In the genomic region with DNA sequence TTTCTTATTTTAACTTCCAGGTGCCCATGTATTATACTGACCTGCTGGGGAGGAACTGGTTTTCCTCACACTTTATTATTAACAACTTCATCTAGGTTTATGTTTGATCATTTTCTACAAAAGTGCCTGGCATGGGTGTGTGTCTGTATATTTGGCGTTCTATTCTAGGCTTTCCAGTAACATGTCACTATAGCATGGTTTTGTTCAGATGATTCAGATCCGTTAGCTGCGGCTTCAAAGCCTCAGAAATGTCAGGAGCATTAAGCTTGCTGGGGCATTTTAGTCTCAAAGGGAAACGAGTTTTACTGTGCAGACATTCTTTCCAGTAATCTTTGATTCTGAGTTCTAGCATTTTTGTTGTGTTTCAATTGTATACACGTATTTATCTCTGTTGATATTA, we compare ENCODE assay signal across 8 cellular contexts. TPM values are rescaled to one million over a fixed set of nuclear protein-coding genes. Genes with fewer than 3 reads are reported as not detected.
DNase-seq lines count a peak whose midpoint lies in the region; ATAC-seq and TF ChIP-seq lines count a peak whose summit lies in the region.

No MANE protein-coding gene starts in this region.

- no peak overlapping the region for H3K4me2 ChIP-seq in PC-9

- H3K27me3 ChIP-seq in lower lobe of right lung (ENCODE audit: low read depth) (no peaks in the 10 kb centered on the region), PC-9 (ENCODE audit: insufficient read depth, low read depth) (no peaks in the 10 kb centered on the region)

- peaks cover 4% of the 10 kb centered on the region for H3K27me3 Mint-ChIP-seq in activated naive CD8-positive, alpha-beta T cell treated with anti-CD3 and anti-CD28 coated beads, Interleukin-2, amount 10 ng/mL, durations not matched to agents 7 days and 5 days

- peaks cover 54% of the 10 kb centered on the region for H3K4me1 Mint-ChIP-seq in activated naive CD8-positive, alpha-beta T cell treated with anti-CD3 and anti-CD28 coated beads, Interleukin-2, amount 10 ng/mL, durations not matched to agents 7 days and 5 days

- H3K4me1 ChIP-seq in lower lobe of right lung: peaks cover 68% of the 10 kb centered on the region
- peaks cover 18% of the 10 kb centered on the region for H3K4me1 ChIP-seq in PC-9 (replicated peaks; ENCODE audit: insufficient read depth)

- no TSS peak for BruUV-seq in PC-9 (replicated peaks; lab: Mats Ljungman, UMichigan)

- peak; percentile 3 for ATAC-seq in activated naive CD8-positive, alpha-beta T cell treated with anti-CD3 and anti-CD28 coated beads, Interleukin-2, amount 10 ng/mL, durations not matched to agents 7 days and 5 days (ENCODE audit: low read depth)
- ATAC-seq in lower lobe of right lung (no peak), GM18511 (IDR thresholded peaks at IDR 0.05; ENCODE audit: unreplicated experiment) (no peak), HG03045 (IDR thresholded peaks at IDR 0.05; ENCODE audit: unreplicated experiment) (no peak)

- no peak for TF ChIP-seq CTCF in lower lobe of right lung (IDR thresholded peaks at IDR 0.05)
- TF ChIP-seq CTCF in PC-9 (conservative IDR thresholded peaks at IDR 0.05): no peak

- intact Hi-C loops in lower lobe of right lung (cut with DNase I): no loop called here
- intact Hi-C loops in PC-9 (cut with micrococcal nuclease; ENCODE audit: unreplicated experiment): loop anchor here (5.0 kb wide), 1 partner anchor 133 kb away; no protein-coding TSS in a partner anchor

- H3K9me3 Mint-ChIP-seq in activated naive CD8-positive, alpha-beta T cell treated with anti-CD3 and anti-CD28 coated beads, Interleukin-2, amount 10 ng/mL, durations not matched to agents 7 days and 5 days: no peaks in the 10 kb centered on the region

- H3K4me3 ChIP-seq in lower lobe of right lung: peak overlapping the region; percentile 70
- H3K4me3 ChIP-seq in PC-9: no peak overlapping the region

- CTCF ChIA-PET in PC-9 (lab: Charles Lee): no interaction called here

- DNase-seq in stimulated activated CD4-positive, alpha-beta T cell treated with anti-CD3 and anti-CD28 coated beads, Interleukin-4, amount 100 ng/mL, for 24 hours: peak; percentile 35
- DNase-seq in stimulated activated CD4-positive, alpha-beta T cell treated with anti-CD3 and anti-CD28 coated beads, Interleukin-4, amount 100 ng/mL, for 1 hour: no peak
- DNase-seq in activated naive CD8-positive, alpha-beta T cell treated with anti-CD3 and anti-CD28 coated beads, Interleukin-2, amount 10 ng/mL, durations not matched to agents 7 days and 5 days: no peak
- DNase-seq in lower lobe of right lung: no peak
- DNase-seq in NCI-H2029 treated with DMSO at 0.1 percent for 48 hours (lab: John Stamatoyannopoulos, UW): no peak
- DNase-seq in PC-9: no peak

- peak overlapping the region; percentile 77 for H3K27ac Mint-ChIP-seq in activated naive CD8-positive, alpha-beta T cell treated with anti-CD3 and anti-CD28 coated beads, Interleukin-2, amount 10 ng/mL, durations not matched to agents 7 days and 5 days

- H3K9me3 ChIP-seq in lower lobe of right lung (no peaks in the 10 kb centered on the region), PC-9 (ENCODE audit: insufficient read depth, low read depth) (no peaks in the 10 kb centered on the region)

- H3K27ac ChIP-seq in lower lobe of right lung (peak overlapping the region; percentile 80), PC-9 (no peak overlapping the region)

- peaks cover 20% of the 10 kb centered on the region for H3K79me2 ChIP-seq in PC-9 (ENCODE audit: low read depth)

- H3F3A ChIP-seq in PC-9 (ENCODE audit: insufficient read depth, low read depth): no peaks in the 10 kb centered on the region

- POLR2A ChIA-PET in activated naive CD8-positive, alpha-beta T cell treated with anti-CD3 and anti-CD28 coated beads, Interleukin-2, amount 10 ng/mL, durations not matched to agents 7 days and 5 days (lab: Charles Lee): interaction anchor here (1.5 to 4.0 kb wide), 4 partner anchors 11 to 92 kb away, joined by 4 to 38 read pairs (median 8); no protein-coding TSS in a partner anchor
- POLR2A ChIA-PET in PC-9 (lab: Charles Lee; ENCODE audit: unreplicated experiment): interaction anchor here (0.7 kb wide), 2 partner anchors 24 to 150 kb away, joined by 4 read pairs; no protein-coding TSS in a partner anchor

- H3K4me3 Mint-ChIP-seq in activated naive CD8-positive, alpha-beta T cell treated with anti-CD3 and anti-CD28 coated beads, Interleukin-2, amount 10 ng/mL, durations not matched to agents 7 days and 5 days: peak overlapping the region; percentile 92

- H3K36me3 Mint-ChIP-seq in activated naive CD8-positive, alpha-beta T cell treated with anti-CD3 and anti-CD28 coated beads, Interleukin-2, amount 10 ng/mL, durations not matched to agents 7 days and 5 days: peaks cover 10% of the 10 kb centered on the region

- H3K9me2 ChIP-seq in PC-9 (ENCODE audit: insufficient read depth): no peaks in the 10 kb centered on the region

- H4K20me1 ChIP-seq in PC-9 (ENCODE audit: insufficient read depth): no peaks in the 10 kb centered on the region; the same call in 1 of the 2 replicates

- no peak overlapping the region for H2AFZ ChIP-seq in PC-9

- no peaks in the 10 kb centered on the region for H3K36me3 ChIP-seq in lower lobe of right lung
- no peaks in the 10 kb centered on the region for H3K36me3 ChIP-seq in PC-9 (ENCODE audit: low read depth)

RNA-seq across cellular contexts. Expression of gene INPP5A, which starts 2.3 kb away (rescaled TPM):
- total RNA-seq in activated naive CD8-positive, alpha-beta T cell treated with anti-CD3 and anti-CD28 coated beads, Interleukin-2, amount 10 ng/mL, durations not matched to agents 7 days and 5 days: 10 to 100 TPM; 14.1 to 15.7 TPM
- total RNA-seq in lower lobe of right lung (34.1 TPM), PC-9 (2021) (18.4 and 18.8 TPM in 2 replicates)
